Comparison of ENCODE assay signal across 8 cellular contexts in the genomic region with DNA sequence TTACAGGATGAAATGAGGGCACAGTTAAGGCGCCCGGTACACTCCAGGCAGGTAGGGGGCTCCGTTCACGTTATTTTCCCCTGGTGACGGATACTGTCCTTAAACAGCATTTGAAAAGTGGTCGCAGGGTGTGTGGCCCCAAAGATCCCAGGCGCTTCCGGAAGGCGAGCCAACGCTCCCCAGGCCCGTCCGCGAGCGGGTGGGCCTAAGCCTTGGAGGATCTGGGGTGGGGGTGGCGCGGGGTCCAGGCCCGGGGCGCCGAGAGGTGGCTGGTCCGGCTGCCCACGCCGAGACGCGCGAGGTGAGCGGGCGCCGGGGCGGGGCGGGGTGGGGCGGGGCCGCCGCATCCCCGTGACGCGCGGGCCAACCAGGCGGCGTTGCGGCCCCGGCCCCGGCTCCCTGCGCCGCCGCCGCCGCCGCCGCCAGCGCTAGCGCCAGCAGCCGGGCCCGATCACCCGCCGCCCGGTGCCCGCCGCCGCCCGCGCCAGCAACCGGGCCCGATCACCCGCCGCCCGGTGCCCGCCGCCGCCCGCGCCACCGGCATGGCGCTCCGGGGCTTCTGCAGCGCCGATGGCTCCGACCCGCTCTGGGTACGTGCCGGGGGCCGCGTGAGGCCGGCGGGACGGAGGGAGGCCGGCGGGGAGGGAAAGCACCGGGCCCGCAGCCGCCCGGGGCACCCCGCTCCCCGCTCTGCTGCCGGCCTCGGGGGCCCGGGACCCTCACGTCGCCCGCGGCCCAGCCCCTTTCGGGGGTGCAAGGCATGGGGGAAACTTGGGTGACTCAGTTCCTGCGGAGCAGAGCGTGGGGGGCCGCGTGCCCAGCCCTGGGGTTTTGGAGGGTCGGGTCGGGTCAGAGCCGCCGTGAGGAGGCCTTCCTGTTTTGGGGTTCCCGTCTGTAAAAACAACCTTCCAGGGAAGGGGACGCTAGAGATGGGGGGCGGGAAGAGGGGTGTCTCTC. TPM values are rescaled to one million over a fixed set of nuclear protein-coding genes. Genes with fewer than 3 reads are reported as not detected.
A peak's percentile ranks its signal among the peaks of the same experiment; 100 is the strongest.
DNase-seq lines count a peak whose midpoint lies in the region; ATAC-seq and TF ChIP-seq lines count a peak whose summit lies in the region.

A gene (plus strand): TSS at position 407 of the 957 bp plus-strand sequence. CDS start 136 bp downstream, at position 543.

- no peaks in the 10 kb centered on the region for H3K9me3 Mint-ChIP-seq in osteocyte (ENCODE audit: unreplicated experiment)

- H3K9me3 ChIP-seq in Peyer's patch (no peaks in the 10 kb centered on the region), upper lobe of left lung (no peaks in the 10 kb centered on the region)

- no peak for TF ChIP-seq POLR2A in Peyer's patch (IDR thresholded peaks at IDR 0.05)
- no peak for TF ChIP-seq POLR2A in upper lobe of left lung (IDR thresholded peaks at IDR 0.05)

- peaks cover 3% of the 10 kb centered on the region for H3K36me3 Mint-ChIP-seq in osteocyte (ENCODE audit: unreplicated experiment)

- no peak for TF ChIP-seq EP300 in upper lobe of left lung (IDR thresholded peaks at IDR 0.05)

- peaks cover 58% of the 10 kb centered on the region for H3K4me1 Mint-ChIP-seq in osteocyte (ENCODE audit: unreplicated experiment)

- H3K36me3 ChIP-seq in Peyer's patch, result no peaks in the 10 kb centered on the region
- no peaks in the 10 kb centered on the region for H3K36me3 ChIP-seq in upper lobe of left lung

- no peaks in the 10 kb centered on the region for H3K27me3 Mint-ChIP-seq in osteocyte (ENCODE audit: unreplicated experiment)

- H3K27ac ChIP-seq in Peyer's patch, result peak within 1 kb of the TSS; percentile 77 to 95 (median 88)
- peak within 1 kb of the TSS; percentile 84 to 92 (median 88) for H3K27ac ChIP-seq in upper lobe of left lung

- 0 to 2% methylated on average over 1 to 48 of the region's 112 CpGs for WGBS in upper lobe of left lung, 2 donors

- DNase-seq in DMS 273 (lab: John Stamatoyannopoulos, UW; ENCODE audit: unreplicated experiment) (peak; percentile 81), DMS 273 treated with DMSO at 0.1 percent for 48 hours (lab: John Stamatoyannopoulos, UW) (no peak), Peyer's patch (peak; percentile 60 to 81 (median 71)), germinal center (ENCODE audit: low spot score) (peak; percentile 86), osteocyte (ENCODE audit: extremely low spot score, unreplicated experiment) (no peak), upper lobe of left lung (peak; percentile 56 to 92)
- peak; percentile 85 for DNase-seq in activated effector memory CD4-positive, alpha-beta T cell treated with anti-CD3 and anti-CD28 coated beads, Interleukin-2, amount 50 U/mL, for 16 hours

- H3K4me3 Mint-ChIP-seq in osteocyte (ENCODE audit: unreplicated experiment), result peak within 1 kb of the TSS; percentile 95

- peaks cover 0 to 25% (median 10%) of the 10 kb centered on the region in 4 donors for H3K4me1 ChIP-seq in Peyer's patch
- H3K4me1 ChIP-seq in upper lobe of left lung, result peaks cover 29 to 43% (median 37%) of the 10 kb centered on the region in 4 donors

- H3K27ac Mint-ChIP-seq in osteocyte (ENCODE audit: unreplicated experiment), result peak within 1 kb of the TSS; percentile 97

- no peak for TF ChIP-seq CTCF in Peyer's patch (IDR thresholded peaks at IDR 0.05)
- no peak for TF ChIP-seq CTCF in osteocyte (IDR thresholded peaks at IDR 0.05)
- TF ChIP-seq CTCF in upper lobe of left lung (IDR thresholded peaks at IDR 0.05), result no peak

- H3K27me3 ChIP-seq in Peyer's patch, result no peaks in the 10 kb centered on the region
- no peaks in the 10 kb centered on the region for H3K27me3 ChIP-seq in upper lobe of left lung

- peak; percentile 53 for ATAC-seq in HG02870 (IDR thresholded peaks at IDR 0.05; ENCODE audit: unreplicated experiment)
- peak in 1 of 2 donors; percentile 83 for ATAC-seq in upper lobe of left lung (ENCODE audit: low FRiP score in 2 of 2)

- peak within 1 kb of the TSS; percentile 84 to 98 (median 94) for H3K4me3 ChIP-seq in Peyer's patch
- H3K4me3 ChIP-seq in upper lobe of left lung, result peak within 1 kb of the TSS; percentile 88

RNA-seq across cellular contexts. Expression of the gene that starts here (rescaled TPM):
- 100 to 1,000 TPM in 1 of 4 donors, 10 to 100 TPM in 3; 17.3 to 105 (median 28.3) TPM for total RNA-seq in Peyer's patch
- 256 and 271 TPM in 2 replicates for total RNA-seq in osteocyte
- 100 to 1,000 TPM in 1 of 6 donors, 10 to 100 TPM in 5; 35.4 to 106 (median 44.8) TPM for total RNA-seq in upper lobe of left lung

Comparison
In these comparisons a context has a peak if more than half of its experiments do, and no peak if none do; other contexts are left out.
1. DNase-seq: peak in DMS 273 (single experiment), Peyer's patch (3 of 3), activated effector memory CD4-positive, alpha-beta T cell treated with anti-CD3 and anti-CD28 coated beads, Interleukin-2, amount 50 U/mL, for 16 hours (single experiment), germinal center (single experiment) and upper lobe of left lung (2 of 2); none in DMS 273 treated with DMSO at 0.1 percent for 48 hours (single experiment) and osteocyte (single experiment).